8 cellular contexts compared by ENCODE assay signal in genomic region chr13:45441633-45442032, GRCh38. TPM values are rescaled to one million over a fixed set of nuclear protein-coding genes. Genes with fewer than 3 reads are reported as not detected.
A peak's percentile ranks its signal among the peaks of the same experiment; 100 is the strongest.
DNase-seq lines count a peak whose midpoint lies in the region; ATAC-seq and TF ChIP-seq lines count a peak whose summit lies in the region.

No MANE protein-coding gene starts in this region.

- 0 out of 2 replicates have a peak, but pooled peaks have one; percentile 13 for TF ChIP-seq CTCF in LNCaP clone FGC (IDR thresholded peaks at IDR 0.05; ENCODE audit: control insufficient read depth, extremely low read depth, insufficient read depth)

- no peaks in the 10 kb centered on the region for H3K9me3 Mint-ChIP-seq in activated T-cell treated with anti-CD3 and anti-CD28 coated beads, Interleukin-2, amount 50 U/mL, for 4 hours
- H3K9me3 Mint-ChIP-seq in stimulated activated naive CD8-positive, alpha-beta T cell treated with anti-CD3 and anti-CD28 coated beads, Interleukin-15, Interleukin-2, amounts not matched to agents 100 ng/mL and 50 ng/mL, for 24 hours, result no peaks in the 10 kb centered on the region

- H3K4me3 Mint-ChIP-seq in activated T-cell treated with anti-CD3 and anti-CD28 coated beads, Interleukin-2, amount 50 U/mL, for 4 hours, result no peak overlapping the region
- peak overlapping the region; percentile 28 for H3K4me3 Mint-ChIP-seq in stimulated activated naive CD8-positive, alpha-beta T cell treated with anti-CD3 and anti-CD28 coated beads, Interleukin-15, Interleukin-2, amounts not matched to agents 100 ng/mL and 50 ng/mL, for 24 hours

- peaks cover 9% of the 10 kb centered on the region for H3K4me1 Mint-ChIP-seq in activated T-cell treated with anti-CD3 and anti-CD28 coated beads, Interleukin-2, amount 50 U/mL, for 4 hours (ENCODE audit: low read depth)
- H3K4me1 Mint-ChIP-seq in stimulated activated naive CD8-positive, alpha-beta T cell treated with anti-CD3 and anti-CD28 coated beads, Interleukin-15, Interleukin-2, amounts not matched to agents 100 ng/mL and 50 ng/mL, for 24 hours (ENCODE audit: low read depth), result peaks cover 27% of the 10 kb centered on the region

- no peaks in the 10 kb centered on the region for H3K36me3 Mint-ChIP-seq in activated T-cell treated with anti-CD3 and anti-CD28 coated beads, Interleukin-2, amount 50 U/mL, for 4 hours (ENCODE audit: insufficient read depth)
- no peaks in the 10 kb centered on the region for H3K36me3 Mint-ChIP-seq in stimulated activated naive CD8-positive, alpha-beta T cell treated with anti-CD3 and anti-CD28 coated beads, Interleukin-15, Interleukin-2, amounts not matched to agents 100 ng/mL and 50 ng/mL, for 24 hours (ENCODE audit: low read depth)

- DNase-seq in activated T-cell treated with anti-CD3 and anti-CD28 coated beads, Interleukin-2, amount 50 U/mL, for 4 hours, result no peak
- DNase-seq in activated T-cell treated with anti-CD3 and anti-CD28 coated beads for 4 hours (no peak), LNCaP clone FGC (ENCODE audit: low read depth) (no peak), ecto neural progenitor cell (ENCODE audit: low spot score) (peak; percentile 14), NCI-H2107 treated with DMSO at 0.1 percent for 48 hours (lab: John Stamatoyannopoulos, UW; ENCODE audit: unreplicated experiment) (no peak), midbrain (lab: John Stamatoyannopoulos, UW) (no peak)
- DNase-seq in central memory CD4-positive, alpha-beta T cell, result no peak

- ATAC-seq in activated T-cell treated with anti-CD3 and anti-CD28 coated beads, Interleukin-2, amount 50 U/mL, for 4 hours, result peak; percentile 61 to 81

- H3K27ac Mint-ChIP-seq in stimulated activated naive CD8-positive, alpha-beta T cell treated with anti-CD3 and anti-CD28 coated beads, Interleukin-15, Interleukin-2, amounts not matched to agents 100 ng/mL and 50 ng/mL, for 24 hours, result peak overlapping the region; percentile 70

- H3K4me3 ChIP-seq in LNCaP clone FGC (ENCODE audit: low read depth, low read length), result no peak overlapping the region

- no peaks in the 10 kb centered on the region for H3K27me3 Mint-ChIP-seq in activated T-cell treated with anti-CD3 and anti-CD28 coated beads, Interleukin-2, amount 50 U/mL, for 4 hours (ENCODE audit: low read depth)
- H3K27me3 Mint-ChIP-seq in stimulated activated naive CD8-positive, alpha-beta T cell treated with anti-CD3 and anti-CD28 coated beads, Interleukin-15, Interleukin-2, amounts not matched to agents 100 ng/mL and 50 ng/mL, for 24 hours, result no peaks in the 10 kb centered on the region

RNA-seq across cellular contexts. Expression of gene COG3, which starts 23.1 kb away (rescaled TPM):
- 10 to 100 TPM; 21.7 to 23.6 (median 22.0) TPM for total RNA-seq in activated T-cell treated with anti-CD3 and anti-CD28 coated beads, Interleukin-2, amount 50 U/mL, for 4 hours

RNA-seq across cellular contexts. Expression of gene SLC25A30, which starts 23.5 kb away (rescaled TPM):
- 10 to 100 TPM; 16.2 to 25.4 (median 22.6) TPM for total RNA-seq in activated T-cell treated with anti-CD3 and anti-CD28 coated beads, Interleukin-2, amount 50 U/mL, for 4 hours
